In genomic region chr21:38352536-38353219, GRCh38 we compare ENCODE assay signal across 8 cellular contexts.
DNase-seq lines count a peak whose midpoint lies in the region; ATAC-seq and TF ChIP-seq lines count a peak whose summit lies in the region.

No MANE protein-coding gene starts in this region.

- no peak overlapping the region for H3K27ac ChIP-seq in GM23338 (ENCODE audit: low read depth)
- H3K27ac ChIP-seq in osteoblast (ENCODE audit: low read depth, low read length) = peak overlapping the region; percentile 97

- no peaks in the 10 kb centered on the region for H3F3A ChIP-seq in GM23338 (replicated peaks; ENCODE audit: low read depth)

- no peaks in the 10 kb centered on the region for H3K9me3 ChIP-seq in osteoblast (ENCODE audit: low read depth, low read length)

- H2AFZ ChIP-seq in GM23338 (no peak overlapping the region; the same call in 1 of the 2 replicates), osteoblast (ENCODE audit: low read length) (no peak overlapping the region)

- H3K4me3 Mint-ChIP-seq in GM23338 = no peak overlapping the region

- H3K27me3 ChIP-seq in GM23338 (ENCODE audit: insufficient read depth) = peaks cover 4% of the 10 kb centered on the region; the same call in 1 of the 2 replicates
- no peaks in the 10 kb centered on the region for H3K27me3 ChIP-seq in osteoblast (ENCODE audit: insufficient read depth, low read length)

- no peaks in the 10 kb centered on the region for H4K20me1 ChIP-seq in GM23338 (replicated peaks; ENCODE audit: insufficient read depth)
- no peaks in the 10 kb centered on the region for H4K20me1 ChIP-seq in osteoblast (ENCODE audit: insufficient read depth, low read length)

- no peaks in the 10 kb centered on the region for H3K79me2 ChIP-seq in GM23338 (replicated peaks; ENCODE audit: insufficient read depth)
- H3K79me2 ChIP-seq in osteoblast (ENCODE audit: insufficient read depth, low read length) = no peaks in the 10 kb centered on the region

- TF ChIP-seq CTCF in GM23338 (conservative IDR thresholded peaks at IDR 0.05; ENCODE audit: low read depth in 2 of 2) = peak; percentile 83 to 84
- peak; percentile 87 for TF ChIP-seq CTCF in fibroblast of the aortic adventitia (IDR thresholded peaks at IDR 0.05; ENCODE audit: insufficient read depth, low read length)
- TF ChIP-seq CTCF in osteoblast (IDR thresholded peaks at IDR 0.05; ENCODE audit: extremely low read depth, low read depth, low read length) = peak; percentile 95

- peak; percentile 68 for ATAC-seq in GM23338
- no peak for ATAC-seq in HG03025 (IDR thresholded peaks at IDR 0.05; ENCODE audit: low FRiP score, unreplicated experiment)
- ATAC-seq in GM21723 (IDR thresholded peaks at IDR 0.05; ENCODE audit: unreplicated experiment) = no peak

- H3K4me1 ChIP-seq in GM23338 (ENCODE audit: insufficient read depth) (peaks cover 10% of the 10 kb centered on the region; the same call in 1 of the 2 replicates), osteoblast (ENCODE audit: insufficient read depth, low read length) (peaks cover 42% of the 10 kb centered on the region)

- H3K9me3 Mint-ChIP-seq in GM23338 = no peaks in the 10 kb centered on the region; the same call in 2 of the 3 replicates

- H3K36me3 Mint-ChIP-seq in GM23338 (ENCODE audit: low read depth) = no peaks in the 10 kb centered on the region; the same call in 2 of the 3 replicates

- H3K4me3 ChIP-seq in GM23338 (no peak overlapping the region), fibroblast of the aortic adventitia (ENCODE audit: low read depth, low read length) (no peak overlapping the region), osteoblast (ENCODE audit: insufficient read depth, low read length) (peak overlapping the region; percentile 47)

- peak; percentile 62 for DNase-seq in ACHN
- DNase-seq in GM23338 (ENCODE audit: low spot score) = peak; percentile 87
- DNase-seq in NCI-H2196 treated with DMSO at 0.1 percent for 48 hours (lab: John Stamatoyannopoulos, UW; ENCODE audit: unreplicated experiment) = peak; percentile 70
- peak; percentile 46 to 48 for DNase-seq in activated CD4-positive, alpha-beta T cell treated with anti-CD3 and anti-CD28 coated beads, Interleukin-2, amount 50 U/mL, for 4 hours
- peak; percentile 85 for DNase-seq in fibroblast of the aortic adventitia (ENCODE audit: low read depth)
- peak; percentile 93 for DNase-seq in osteoblast (ENCODE audit: insufficient read length, low spot score, missing footprints)

- H3K9me2 ChIP-seq in GM23338 (ENCODE audit: insufficient read depth) = no peaks in the 10 kb centered on the region

- no peaks in the 10 kb centered on the region for H3K36me3 ChIP-seq in GM23338 (ENCODE audit: insufficient read depth)
- no peaks in the 10 kb centered on the region for H3K36me3 ChIP-seq in osteoblast (ENCODE audit: insufficient read depth, low read length)

- peaks cover 31% of the 10 kb centered on the region for H3K4me1 Mint-ChIP-seq in GM23338

- H3K4me2 ChIP-seq in GM23338 = peak overlapping the region; percentile 9; the same call in 1 of the 2 replicates
- peak overlapping the region; percentile 75 for H3K4me2 ChIP-seq in osteoblast (ENCODE audit: insufficient read depth, low read length)

- H3K27me3 Mint-ChIP-seq in GM23338 (ENCODE audit: insufficient read depth, low read depth, poor library complexity) = peaks cover 25% of the 10 kb centered on the region

- H3K27ac Mint-ChIP-seq in GM23338 = no peak overlapping the region

- in situ Hi-C loops in ACHN (cut with HindIII; ENCODE audit: low pct_ligation_motif_present, low pct_unique_long_range_greater_than_20kb, low sequenced_read_pairs) = loop anchor here (25.0 kb wide), 1 partner anchor 190 kb away; no protein-coding TSS in a partner anchor

TF ChIP-seq in GM23338, 12 proteins besides CTCF, POLR2A, EP300 and RAD21:
- no peak for TF ChIP-seq CREB1 (CRISPR knock-in tag; IDR thresholded peaks at IDR 0.05; ENCODE audit: low read depth)
- TF ChIP-seq, protein P1, sequence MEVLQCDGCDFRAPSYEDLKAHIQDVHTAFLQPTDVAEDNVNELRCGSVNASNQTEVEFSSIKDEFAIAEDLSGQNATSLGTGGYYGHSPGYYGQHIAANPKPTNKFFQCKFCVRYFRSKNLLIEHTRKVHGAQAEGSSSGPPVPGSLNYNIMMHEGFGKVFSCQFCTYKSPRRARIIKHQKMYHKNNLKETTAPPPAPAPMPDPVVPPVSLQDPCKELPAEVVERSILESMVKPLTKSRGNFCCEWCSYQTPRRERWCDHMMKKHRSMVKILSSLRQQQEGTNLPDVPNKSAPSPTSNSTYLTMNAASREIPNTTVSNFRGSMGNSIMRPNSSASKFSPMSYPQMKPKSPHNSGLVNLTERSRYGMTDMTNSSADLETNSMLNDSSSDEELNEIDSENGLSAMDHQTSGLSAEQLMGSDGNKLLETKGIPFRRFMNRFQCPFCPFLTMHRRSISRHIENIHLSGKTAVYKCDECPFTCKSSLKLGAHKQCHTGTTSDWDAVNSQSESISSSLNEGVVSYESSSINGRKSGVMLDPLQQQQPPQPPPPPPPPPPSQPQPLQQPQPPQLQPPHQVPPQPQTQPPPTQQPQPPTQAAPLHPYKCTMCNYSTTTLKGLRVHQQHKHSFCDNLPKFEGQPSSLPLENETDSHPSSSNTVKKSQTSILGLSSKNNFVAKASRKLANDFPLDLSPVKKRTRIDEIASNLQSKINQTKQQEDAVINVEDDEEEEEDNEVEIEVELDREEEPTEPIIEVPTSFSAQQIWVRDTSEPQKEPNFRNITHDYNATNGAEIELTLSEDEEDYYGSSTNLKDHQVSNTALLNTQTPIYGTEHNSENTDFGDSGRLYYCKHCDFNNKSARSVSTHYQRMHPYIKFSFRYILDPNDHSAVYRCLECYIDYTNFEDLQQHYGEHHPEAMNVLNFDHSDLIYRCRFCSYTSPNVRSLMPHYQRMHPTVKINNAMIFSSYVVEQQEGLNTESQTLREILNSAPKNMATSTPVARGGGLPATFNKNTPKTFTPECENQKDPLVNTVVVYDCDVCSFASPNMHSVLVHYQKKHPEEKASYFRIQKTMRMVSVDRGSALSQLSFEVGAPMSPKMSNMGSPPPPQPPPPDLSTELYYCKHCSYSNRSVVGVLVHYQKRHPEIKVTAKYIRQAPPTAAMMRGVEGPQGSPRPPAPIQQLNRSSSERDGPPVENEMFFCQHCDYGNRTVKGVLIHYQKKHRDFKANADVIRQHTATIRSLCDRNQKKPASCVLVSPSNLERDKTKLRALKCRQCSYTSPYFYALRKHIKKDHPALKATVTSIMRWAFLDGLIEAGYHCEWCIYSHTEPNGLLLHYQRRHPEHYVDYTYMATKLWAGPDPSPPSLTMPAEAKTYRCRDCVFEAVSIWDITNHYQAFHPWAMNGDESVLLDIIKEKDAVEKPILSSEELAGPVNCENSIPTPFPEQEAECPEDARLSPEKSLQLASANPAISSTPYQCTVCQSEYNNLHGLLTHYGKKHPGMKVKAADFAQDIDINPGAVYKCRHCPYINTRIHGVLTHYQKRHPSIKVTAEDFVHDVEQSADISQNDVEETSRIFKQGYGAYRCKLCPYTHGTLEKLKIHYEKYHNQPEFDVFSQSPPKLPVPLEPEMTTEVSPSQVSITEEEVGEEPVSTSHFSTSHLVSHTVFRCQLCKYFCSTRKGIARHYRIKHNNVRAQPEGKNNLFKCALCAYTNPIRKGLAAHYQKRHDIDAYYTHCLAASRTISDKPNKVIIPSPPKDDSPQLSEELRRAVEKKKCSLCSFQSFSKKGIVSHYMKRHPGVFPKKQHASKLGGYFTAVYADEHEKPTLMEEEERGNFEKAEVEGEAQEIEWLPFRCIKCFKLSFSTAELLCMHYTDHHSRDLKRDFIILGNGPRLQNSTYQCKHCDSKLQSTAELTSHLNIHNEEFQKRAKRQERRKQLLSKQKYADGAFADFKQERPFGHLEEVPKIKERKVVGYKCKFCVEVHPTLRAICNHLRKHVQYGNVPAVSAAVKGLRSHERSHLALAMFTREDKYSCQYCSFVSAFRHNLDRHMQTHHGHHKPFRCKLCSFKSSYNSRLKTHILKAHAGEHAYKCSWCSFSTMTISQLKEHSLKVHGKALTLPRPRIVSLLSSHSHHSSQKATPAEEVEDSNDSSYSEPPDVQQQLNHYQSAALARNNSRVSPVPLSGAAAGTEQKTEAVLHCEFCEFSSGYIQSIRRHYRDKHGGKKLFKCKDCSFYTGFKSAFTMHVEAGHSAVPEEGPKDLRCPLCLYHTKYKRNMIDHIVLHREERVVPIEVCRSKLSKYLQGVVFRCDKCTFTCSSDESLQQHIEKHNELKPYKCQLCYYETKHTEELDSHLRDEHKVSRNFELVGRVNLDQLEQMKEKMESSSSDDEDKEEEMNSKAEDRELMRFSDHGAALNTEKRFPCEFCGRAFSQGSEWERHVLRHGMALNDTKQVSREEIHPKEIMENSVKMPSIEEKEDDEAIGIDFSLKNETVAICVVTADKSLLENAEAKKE (CRISPR knock-in tag; IDR thresholded peaks at IDR 0.05) = no peak; the same call in 1 of the 2 replicates
- no peak for TF ChIP-seq NANOG (IDR thresholded peaks at IDR 0.05; ENCODE audit: borderline replicate concordance)
- TF ChIP-seq EZH2phosphoT487 (IDR thresholded peaks at IDR 0.05; ENCODE audit: unreplicated experiment) = no peak
TF ChIP-seq in GM23338: peak in this region for 0.
